In genomic region chr1:145155873-145156272, GRCh38 we compare ENCODE assay signal across 7 cellular contexts.
DNase-seq lines count a peak whose midpoint lies in the region; ATAC-seq, FAIRE-seq and TF ChIP-seq lines count a peak whose summit lies in the region.
"Not testable (repeated sequence)": the region's sequence is repeated elsewhere in the genome, so short reads cannot be mapped to it uniquely, and the experiment has no call there.

No MANE protein-coding gene starts in this region.

- not testable (repeated sequence) for H3K4me1 Mint-ChIP-seq in WTC11; progenitor cell of endocrine pancreas (ENCODE audit: low read depth)

- DNase-seq in H7; NT2/D1 (ENCODE audit: low read depth, low spot score); WTC11 (ENCODE audit: low spot score); progenitor cell of endocrine pancreas (ENCODE audit: low spot score, unreplicated experiment): not testable (repeated sequence)
- peak in 1 of 2 experiments; percentile 49 for DNase-seq in H1 (ENCODE audit: low read depth in 1 of 2, low spot score in 2 of 2)
- DNase-seq in medulla oblongata (ENCODE audit: extremely low spot score) = peak; percentile 1

- H3K14ac ChIP-seq in H1 (ENCODE audit: insufficient read length) = not testable (repeated sequence)

- not testable (repeated sequence) for H2AK5ac ChIP-seq in H1 (ENCODE audit: low read depth, low read length)

- not testable (repeated sequence) for H3K23me2 ChIP-seq in H1 (ENCODE audit: low read depth, low read length)

- H3K27ac Mint-ChIP-seq in WTC11, progenitor cell of endocrine pancreas: not testable (repeated sequence)

- H3K79me2 ChIP-seq in H1 (ENCODE audit: control insufficient read depth in 1 of 2, insufficient read depth in 2 of 2, low read length in 2 of 2) = not testable (repeated sequence)

- H3K4ac ChIP-seq in H1 (replicated peaks; ENCODE audit: insufficient read length, low read depth, low read length) = not testable (repeated sequence)

- not testable (repeated sequence) for TF ChIP-seq RAD21 in H1 (IDR thresholded peaks at IDR 0.05 in 1 of 2, conservative IDR thresholded peaks at IDR 0.05 in 1 of 2; ENCODE audit: low read depth in 2 of 2, low read length in 2 of 2)

- H4K5ac ChIP-seq in H1 (ENCODE audit: insufficient read length, low read depth, low read length) = not testable (repeated sequence)

- not testable (repeated sequence) for H3K9me3 ChIP-seq in NT2/D1 (ENCODE audit: insufficient read depth, low read length); H1 (ENCODE audit: insufficient read depth in 2 of 2, low read depth in 1 of 2, low read length in 1 of 2); iPS-15b (ENCODE audit: control insufficient read depth, insufficient read depth, low read length)

- H3K27me3 ChIP-seq in H7 (ENCODE audit: control insufficient read depth, insufficient read depth, low read length); NT2/D1 (ENCODE audit: insufficient read depth, insufficient read length); H1 (replicated peaks in 1 of 4; ENCODE audit: control insufficient read depth in 3 of 4, extremely low read depth in 1 of 4, insufficient read depth in 3 of 4, low read length in 3 of 4); iPS-15b (ENCODE audit: control insufficient read depth, insufficient read depth, low read length): not testable (repeated sequence)

- H3K4me3 ChIP-seq in H7 (ENCODE audit: insufficient read depth, low read depth, low read length) = peak overlapping the region; percentile 29
- peak overlapping the region; percentile 50 for H3K4me3 ChIP-seq in NT2/D1 (ENCODE audit: insufficient read length, low read depth)
- H3K4me3 ChIP-seq in H1 (ENCODE audit: extremely low read depth in 1 of 4, insufficient read depth in 2 of 4, low read depth in 3 of 4, low read length in 4 of 4) = peak overlapping the region; percentile 45 to 59 (median 52); a peak in 7 of 8 replicates
- peak overlapping the region; percentile 56 for H3K4me3 ChIP-seq in iPS-15b (ENCODE audit: low read depth, low read length)

- not testable (repeated sequence) for H3K4me1 ChIP-seq in NT2/D1 (ENCODE audit: insufficient read depth, insufficient read length); H1 (replicated peaks in 1 of 4; ENCODE audit: control insufficient read depth in 3 of 4, insufficient read depth in 4 of 4, low read length in 3 of 4); iPS-15b (ENCODE audit: control insufficient read depth, insufficient read depth, low read length)

- H2BK120ac ChIP-seq in H1 (replicated peaks; ENCODE audit: low read depth, low read length) = not testable (repeated sequence)

- H2BK20ac ChIP-seq in H1 (ENCODE audit: low read length) = not testable (repeated sequence)

- H3K4me2 ChIP-seq in H1 (ENCODE audit: insufficient read depth in 1 of 2, low read depth in 2 of 2, low read length in 2 of 2) = peak overlapping the region; percentile 69 to 72

- not testable (repeated sequence) for H2AFZ ChIP-seq in H1 (ENCODE audit: low read length)

- H3K9ac ChIP-seq in NT2/D1 (ENCODE audit: insufficient read length, low read depth) = peak overlapping the region; percentile 1
- H3K9ac ChIP-seq in H1 (replicated peaks in 1 of 4; ENCODE audit: extremely low read depth in 1 of 4, low read depth in 3 of 4, low read length in 3 of 4); iPS-15b (ENCODE audit: low read depth, low read length): not testable (repeated sequence)

- CTCF ChIA-PET in WTC11 (lab: Charles Lee); H1 (lab: Charles Lee; ENCODE audit: partially characterized antibody): not testable (repeated sequence)

- H2BK5ac ChIP-seq in H1 (ENCODE audit: low read depth, low read length) = not testable (repeated sequence)

- not testable (repeated sequence) for H3K23ac ChIP-seq in H1 (ENCODE audit: insufficient read length)

- 10% methylated on average over 4 of the region's 5 CpGs; no CpG with 5 or more reads in 1 of the 2 experiments for WGBS in H1 (ENCODE audit: extremely low coverage in 1 of 2, insufficient coverage in 1 of 2, insufficient read length in 1 of 2, insufficient replicate concordance in 2 of 2, low coverage in 1 of 2, low lambda C conversion rate in 2 of 2, missing lambda C conversion rate in 1 of 2), 2 experiments

- not testable (repeated sequence) for H3K36me3 Mint-ChIP-seq in WTC11; progenitor cell of endocrine pancreas (ENCODE audit: insufficient read depth)

- TF ChIP-seq POLR2A in H1 (IDR thresholded peaks at IDR 0.05; ENCODE audit: control extremely low read depth in 1 of 2, low read depth in 2 of 2, low read length in 2 of 2) = not testable (repeated sequence)

- H3K56ac ChIP-seq in H1 (replicated peaks; ENCODE audit: insufficient read length, low read depth, low read length) = not testable (repeated sequence)

- ATAC-seq in WTC11 = peak; percentile 42

- not testable (repeated sequence) for FAIRE-seq in H1 (lab: Jason Lieb, UNC)

- H2BK12ac ChIP-seq in H1 (ENCODE audit: low read depth, low read length) = not testable (repeated sequence)

- not testable (repeated sequence) for H2BK15ac ChIP-seq in H1 (ENCODE audit: low read length)

- H3K79me1 ChIP-seq in H1 (ENCODE audit: low read depth, low read length) = not testable (repeated sequence)

- H4K20me1 ChIP-seq in H1 (replicated peaks in 1 of 2; ENCODE audit: control insufficient read depth in 1 of 2, insufficient read depth in 2 of 2, low read length in 2 of 2) = not testable (repeated sequence)

- H3K4me3 Mint-ChIP-seq in WTC11 (peak overlapping the region; percentile 69), progenitor cell of endocrine pancreas (ENCODE audit: low read depth) (peak overlapping the region; percentile 42)

- TF ChIP-seq EP300 in H1 (IDR thresholded peaks at IDR 0.05; ENCODE audit: borderline replicate concordance in 1 of 2, low read depth in 2 of 2, low read length in 2 of 2) = not testable (repeated sequence)

- not testable (repeated sequence) for H3K27ac ChIP-seq in H1 (ENCODE audit: low read depth, low read length)

- not testable (repeated sequence) for H4K91ac ChIP-seq in H1 (replicated peaks; ENCODE audit: insufficient read length, low read length)

- H3K18ac ChIP-seq in H1 (ENCODE audit: extremely low read depth, low read length) = not testable (repeated sequence)

- POLR2A ChIA-PET in WTC11 (lab: Charles Lee); H1 (lab: Charles Lee; ENCODE audit: partially characterized antibody): not testable (repeated sequence)

- not testable (repeated sequence) for H3K9me3 Mint-ChIP-seq in WTC11; progenitor cell of endocrine pancreas (ENCODE audit: low read depth)

- TF ChIP-seq CTCF in WTC11 (IDR thresholded peaks at IDR 0.05); H1 (IDR thresholded peaks at IDR 0.05; ENCODE audit: control extremely low read depth in 1 of 3, insufficient read depth in 1 of 3, low read depth in 1 of 3, low read length in 3 of 3); progenitor cell of endocrine pancreas (IDR thresholded peaks at IDR 0.05; ENCODE audit: unreplicated experiment): not testable (repeated sequence)

- not testable (repeated sequence) for H3K36me3 ChIP-seq in H7 (replicated peaks; ENCODE audit: control insufficient read depth, insufficient read depth, low read length); NT2/D1 (ENCODE audit: insufficient read depth, insufficient read length, low read length); H1 (ENCODE audit: control insufficient read depth in 2 of 4, insufficient read depth in 4 of 4, low read length in 3 of 4); iPS-15b (ENCODE audit: control insufficient read depth, insufficient read depth, low read length)

- H4K8ac ChIP-seq in H1 (ENCODE audit: extremely low read depth, insufficient read depth, low read length) = not testable (repeated sequence)

- H3K27me3 Mint-ChIP-seq in WTC11 (ENCODE audit: low read depth); progenitor cell of endocrine pancreas: not testable (repeated sequence)
